In genomic region chr20:59222239-59222981, GRCh38 we compare ENCODE assay signal across 8 cellular contexts.
DNase-seq lines count a peak whose midpoint lies in the region; ATAC-seq lines count a peak whose summit lies in the region.

No MANE protein-coding gene starts in this region.

- H3K9me3 Mint-ChIP-seq in memory B cell: no peaks in the 10 kb centered on the region

- DNase-seq in SIG-M5 treated with dmso at 0.1 percent for 504 hours (lab: John Stamatoyannopoulos, UW; ENCODE audit: unreplicated experiment): peak; percentile 51
- DNase-seq in SIG-M5 (lab: John Stamatoyannopoulos, UW): no peak
- peak; percentile 87 for DNase-seq in NCI-H69 (lab: John Stamatoyannopoulos, UW)
- DNase-seq in activated CD8-positive, alpha-beta memory T cell treated with anti-CD3 and anti-CD28 coated beads for 24 hours: peak; percentile 95
- peak; percentile 71 for DNase-seq in effector CD8-positive, alpha-beta T cell (lab: John Stamatoyannopoulos, UW)
- DNase-seq in memory B cell (ENCODE audit: low spot score in 2 of 2): peak; percentile 80 to 90
- peak; percentile 64 to 84 (median 67) for DNase-seq in stimulated activated CD4-positive, alpha-beta T cell treated with anti-CD3 and anti-CD28 coated beads, TNF-alpha, amount 100 ng/mL, for 4 hours (ENCODE audit: low read depth in 3 of 3)

- peaks cover 6% of the 10 kb centered on the region for H3K27me3 Mint-ChIP-seq in memory B cell

- peak overlapping the region; percentile 81 for H3K4me3 Mint-ChIP-seq in memory B cell

- ATAC-seq in HG03159 (IDR thresholded peaks at IDR 0.05; ENCODE audit: unreplicated experiment): peak; percentile 90
- ATAC-seq in memory B cell (ENCODE audit: low read depth): peak; percentile 98

- no peaks in the 10 kb centered on the region for H3K36me3 Mint-ChIP-seq in memory B cell

- H3K27ac Mint-ChIP-seq in memory B cell: no peak overlapping the region

- peaks cover 6% of the 10 kb centered on the region for H3K4me1 Mint-ChIP-seq in memory B cell
